ENCODE assay signal across 17 cellular contexts in genomic region chr12:65205886-65206285, GRCh38. TPM values are rescaled to one million over a fixed set of nuclear protein-coding genes. Genes with fewer than 3 reads are reported as not detected.
A peak's percentile ranks its signal among the peaks of the same experiment; 100 is the strongest.
DNase-seq lines count a peak whose midpoint lies in the region; ATAC-seq and TF ChIP-seq lines count a peak whose summit lies in the region.
"Had no signal": no experiment of that assay in that cellular context is flagged by ENCODE, and none has a peak within 500 bp of the region (broad histone marks: within the 10 kb centered on the region; RNA-seq: fewer than 3 reads in every experiment).

No MANE protein-coding gene starts in this region.

- TF ChIP-seq CTCF in NB4 (IDR thresholded peaks at IDR 0.05; ENCODE audit: low read depth, low read length): no peak

- no peaks in the 10 kb centered on the region for H3K27me3 Mint-ChIP-seq in activated naive CD4-positive, alpha-beta T cell treated with anti-CD3 and anti-CD28 coated beads, Interleukin-2, amount 50 U/mL, for 24 hours
- H3K27me3 Mint-ChIP-seq: central memory CD8-positive, alpha-beta T cell; type B pancreatic cell had no signal

- H3K27ac Mint-ChIP-seq in activated naive CD4-positive, alpha-beta T cell treated with anti-CD3 and anti-CD28 coated beads, Interleukin-2, amount 50 U/mL, for 24 hours: peak overlapping the region; percentile 94
- H3K27ac Mint-ChIP-seq: type B pancreatic cell had no signal

- intact Hi-C loops in left ventricle myocardium superior (cut with micrococcal nuclease): no loop called here

- H3K4me3 Mint-ChIP-seq in activated naive CD4-positive, alpha-beta T cell treated with anti-CD3 and anti-CD28 coated beads, Interleukin-2, amount 50 U/mL, for 24 hours: no peak overlapping the region
- H3K4me3 Mint-ChIP-seq: central memory CD8-positive, alpha-beta T cell; type B pancreatic cell had no signal

- peak; percentile 62 for ATAC-seq in HG02588 (IDR thresholded peaks at IDR 0.05; ENCODE audit: unreplicated experiment)
- ATAC-seq in HG02840 (IDR thresholded peaks at IDR 0.05; ENCODE audit: low FRiP score, unreplicated experiment): no peak
- ATAC-seq in HG02852 (IDR thresholded peaks at IDR 0.05; ENCODE audit: unreplicated experiment): no peak
- ATAC-seq in left ventricle myocardium superior: no peak
- ATAC-seq: Right ventricle myocardium inferior had no signal

- no peak for DNase-seq in activated naive CD4-positive, alpha-beta T cell treated with Interleukin-2 at 50 U/mL for 16 hours
- peak; percentile 14 for DNase-seq in NB4 (ENCODE audit: low read depth)
- no peak for DNase-seq in HT-29 (ENCODE audit: low spot score)
- DNase-seq in left ventricle myocardium superior: no peak
- DNase-seq: activated CD4-positive, alpha-beta T cell treated with anti-CD3 and anti-CD28 coated beads, Interleukin-2, amount 50 U/mL, for 48 hours; activated naive CD4-positive, alpha-beta T cell treated with anti-CD3 and anti-CD28 coated beads, Interleukin-2, amount 50 U/mL, for 16 hours; glutamatergic neuron; NCI-H1436 treated with DMSO at 0.1 percent for 48 hours; stimulated activated CD8-positive, alpha-beta memory T cell treated with anti-CD3 and anti-CD28 coated beads, Interleukin-4, amount 100 ng/mL, for 48 hours; T1000 had no signal

- peaks cover 99% of the 10 kb centered on the region for H3K4me1 Mint-ChIP-seq in activated naive CD4-positive, alpha-beta T cell treated with anti-CD3 and anti-CD28 coated beads, Interleukin-2, amount 50 U/mL, for 24 hours

- H3K4me3 ChIP-seq in NB4 (ENCODE audit: low read depth, low read length): no peak overlapping the region

- no peaks in the 10 kb centered on the region for H3K9me3 Mint-ChIP-seq in activated naive CD4-positive, alpha-beta T cell treated with anti-CD3 and anti-CD28 coated beads, Interleukin-2, amount 50 U/mL, for 24 hours
- H3K9me3 Mint-ChIP-seq: central memory CD8-positive, alpha-beta T cell; type B pancreatic cell had no signal

- TF ChIP-seq POLR2A in NB4 (IDR thresholded peaks at IDR 0.05; ENCODE audit: extremely low read depth, insufficient read length): no peak

- H3K36me3 Mint-ChIP-seq in activated naive CD4-positive, alpha-beta T cell treated with anti-CD3 and anti-CD28 coated beads, Interleukin-2, amount 50 U/mL, for 24 hours: peaks cover 23% of the 10 kb centered on the region

RNA-seq across cellular contexts. Expression of gene LEMD3, which starts 36.5 kb away (rescaled TPM):
- 64.2 and 70.9 TPM in 2 replicates for total RNA-seq in HT-29 (2014; rRNA removed; shearing (Covaris generic))
- total RNA-seq in left ventricle myocardium superior: 16.8 TPM
